ENCODE assay signal across 27 cellular contexts in the genomic region with DNA sequence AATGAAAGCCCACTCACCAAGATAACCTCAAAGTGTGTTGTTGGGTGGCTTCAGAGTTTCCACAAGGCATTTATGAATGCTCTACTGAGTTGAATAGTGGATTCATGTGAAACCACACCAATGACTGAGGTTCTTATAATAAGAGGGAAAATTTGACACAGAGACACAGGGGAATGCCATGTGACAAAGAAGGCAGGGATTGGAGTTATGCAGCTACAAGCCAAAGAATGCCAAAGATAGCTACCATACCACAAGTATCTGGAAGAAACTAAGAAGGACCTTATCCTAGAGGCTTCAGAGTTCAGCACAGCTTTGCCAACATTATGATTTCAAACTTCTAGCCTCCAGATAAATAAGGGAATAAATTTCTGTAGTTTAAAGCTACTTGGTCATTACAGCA.
"Had no signal": no experiment of that assay in that cellular context is flagged by ENCODE, and none has a peak within 500 bp of the region (broad histone marks: within the 10 kb centered on the region; RNA-seq: fewer than 3 reads in every experiment).

No MANE protein-coding gene starts in this region.

- H3K36me3 ChIP-seq: breast epithelium, esophagus muscularis mucosa, left lung, pancreas, suprapubic skin, transverse colon, vagina had no signal

- H3K4me3 ChIP-seq: breast epithelium, esophagus muscularis mucosa, hepatocyte, left lung, mucosa of descending colon, pancreas, SK-N-MC, skin epidermis, suprapubic skin, transverse colon, vagina had no signal

- H2AFZ ChIP-seq: hepatocyte had no signal

- FAIRE-seq: keratinocyte, pancreas had no signal

- H3K9me3 ChIP-seq: breast epithelium, esophagus muscularis mucosa, left lung, mucosa of descending colon, pancreas, suprapubic skin, transverse colon, vagina had no signal

- H3K4me2 ChIP-seq: hepatocyte had no signal

- H3K27me3 ChIP-seq: breast epithelium, esophagus muscularis mucosa, hepatocyte, left lung, pancreas, suprapubic skin, transverse colon, vagina had no signal

- ATAC-seq: activated CD8-positive, alpha-beta T cell treated with anti-CD3 and anti-CD28 coated beads for 36 hours; left lung; mucosa of descending colon; naive thymus-derived CD8-positive, alpha-beta T cell; pancreas; stimulated activated naive CD8-positive, alpha-beta T cell treated with anti-CD3 and anti-CD28 coated beads, Interleukin-15, amount 100 ng/mL, for 72 hours had no signal

- DNase-seq: activated CD4-positive, alpha-beta T cell treated with anti-CD3 and anti-CD28 coated beads for 48 hours; activated CD4-positive, CD25-positive, alpha-beta regulatory T cell; activated CD8-positive, alpha-beta T cell treated with anti-CD3 and anti-CD28 coated beads for 36 hours; activated naive CD4-positive, alpha-beta T cell treated with Interleukin-2 at 50 U/mL for 16 hours; activated naive CD8-positive, alpha-beta T cell treated with anti-CD3 and anti-CD28 coated beads, Interleukin-2, amount 10 ng/mL, durations not matched to agents 7 days and 5 days; activated T-cell treated with anti-CD3 and anti-CD28 coated beads, Interleukin-2, amount 50 U/mL, for 1 hour; anterior cingulate cortex; cerebellar nuclear complex; effector CD4-positive, alpha-beta T cell; left lung; mucosa of descending colon; naive thymus-derived CD8-positive, alpha-beta T cell; pancreas; retina; stimulated activated CD4-positive, alpha-beta T cell treated with anti-CD3 and anti-CD28 coated beads, Interleukin-2, amount 100 ng/mL, for 48 hours; stimulated activated naive CD8-positive, alpha-beta T cell treated with anti-CD3 and anti-CD28 coated beads, Interleukin-15, amount 100 ng/mL, for 72 hours; T-helper 1 cell; T-helper 9 cell; transverse colon had no signal

- H3K27ac ChIP-seq: breast epithelium, esophagus muscularis mucosa, hepatocyte, left lung, pancreas, SK-N-MC, skin epidermis, suprapubic skin, transverse colon, vagina had no signal

- H3K4me1 ChIP-seq: breast epithelium, esophagus muscularis mucosa, left lung, pancreas, suprapubic skin, transverse colon, vagina had no signal

- H3K79me2 ChIP-seq: hepatocyte had no signal
